Comparison of ENCODE assay signal across 28 cellular contexts in the genomic region with DNA sequence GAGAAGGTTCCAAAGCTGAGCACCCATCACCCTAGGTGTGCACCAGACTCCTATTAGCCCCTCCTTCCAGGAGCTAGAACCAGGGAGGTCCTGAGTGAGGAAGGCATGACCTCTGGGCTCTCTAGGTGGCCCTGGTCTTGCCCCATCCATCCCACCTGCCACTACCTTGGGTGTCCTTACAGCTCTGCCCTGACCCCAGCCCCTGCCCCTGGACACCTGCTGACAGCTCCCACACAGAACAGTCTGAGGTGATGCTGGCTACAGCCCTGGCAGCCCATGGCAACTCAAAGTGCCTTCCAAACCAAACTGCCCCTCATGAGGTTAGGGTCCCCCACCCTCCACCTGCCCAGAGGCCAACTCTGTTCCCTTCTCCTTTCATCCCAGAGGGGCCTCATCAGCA. TPM values are rescaled to one million over a fixed set of nuclear protein-coding genes. Genes with fewer than 3 reads are reported as not detected.
"Had no signal": no experiment of that assay in that cellular context is flagged by ENCODE, and none has a peak within 500 bp of the region (broad histone marks: within the 10 kb centered on the region; RNA-seq: fewer than 3 reads in every experiment).

No MANE protein-coding gene starts in this region.

- H3K27ac Mint-ChIP-seq: activated naive CD4-positive, alpha-beta T cell treated with anti-CD3 and anti-CD28 coated beads for 36 hours; activated naive CD8-positive, alpha-beta T cell treated with anti-CD3 and anti-CD28 coated beads, Interleukin-2, amount 10 ng/mL, durations not matched to agents 7 days and 5 days; immature natural killer cell; natural killer cell treated with Interleukin-12 subunit alpha and Interleukin-12 subunit beta and Interleukin-15 and Interleukin-18, amount 100 ng/mL, for 72 hours; progenitor cell of endocrine pancreas had no signal

- H3K9me3 Mint-ChIP-seq: activated naive CD4-positive, alpha-beta T cell treated with anti-CD3 and anti-CD28 coated beads for 36 hours; activated naive CD8-positive, alpha-beta T cell treated with anti-CD3 and anti-CD28 coated beads, Interleukin-2, amount 10 ng/mL, durations not matched to agents 7 days and 5 days; activated T-cell treated with anti-CD3 and anti-CD28 coated beads, Interleukin-2, amount 50 U/mL, for 4 hours; immature natural killer cell; natural killer cell treated with Interleukin-12 subunit alpha and Interleukin-12 subunit beta and Interleukin-15 and Interleukin-18, amount 100 ng/mL, for 72 hours had no signal

- H3K4me1 ChIP-seq: right lobe of liver had no signal

- H3K9me3 ChIP-seq: heart left ventricle, right lobe of liver, stomach, tibial artery, upper lobe of right lung had no signal

- H3K27me3 Mint-ChIP-seq: activated naive CD8-positive, alpha-beta T cell treated with anti-CD3 and anti-CD28 coated beads, Interleukin-2, amount 10 ng/mL, durations not matched to agents 7 days and 5 days; natural killer cell treated with Interleukin-12 subunit alpha and Interleukin-12 subunit beta and Interleukin-15 and Interleukin-18, amount 100 ng/mL, for 72 hours had no signal

- DNase-seq: activated CD4-positive, alpha-beta T cell treated with anti-CD3 and anti-CD28 coated beads for 48 hours; activated CD4-positive, alpha-beta T cell treated with anti-CD3 and anti-CD28 coated beads, Interleukin-2, amount 50 U/mL, for 48 hours; activated CD8-positive, alpha-beta memory T cell treated with anti-CD3 and anti-CD28 coated beads, Interleukin-2, amount 50 U/mL, for 48 hours; activated effector memory CD4-positive, alpha-beta T cell treated with Interleukin-2 at 50 U/mL for 16 hours; activated naive CD4-positive, alpha-beta T cell treated with anti-CD3 and anti-CD28 coated beads for 36 hours; activated naive CD8-positive, alpha-beta T cell treated with anti-CD3 and anti-CD28 coated beads, Interleukin-2, amount 10 ng/mL, durations not matched to agents 7 days and 5 days; activated T-cell treated with anti-CD3 and anti-CD28 coated beads, Interleukin-2, amount 50 U/mL, for 4 hours; brain microvascular endothelial cell; caudate nucleus; foreskin fibroblast; hypothalamus; immature natural killer cell; left colon; mesenchymal stem cell; stimulated activated CD4-positive, alpha-beta T cell treated with anti-CD3 and anti-CD28 coated beads, Interleukin-2, amount 100 ng/mL, for 48 hours; stomach; T-helper 9 cell; upper lobe of right lung had no signal

- H3K36me3 Mint-ChIP-seq: natural killer cell treated with Interleukin-12 subunit alpha and Interleukin-12 subunit beta and Interleukin-15 and Interleukin-18, amount 100 ng/mL, for 72 hours had no signal

- H3K27ac ChIP-seq: brain microvascular endothelial cell, right lobe of liver, VCaP had no signal

- H3K36me3 ChIP-seq: brain microvascular endothelial cell had no signal

- ATAC-seq: activated T-cell treated with anti-CD3 and anti-CD28 coated beads, Interleukin-2, amount 50 U/mL, for 4 hours; esophagus mucosa; left colon; natural killer cell treated with Interleukin-12 subunit alpha and Interleukin-12 subunit beta and Interleukin-15 and Interleukin-18, amount 100 ng/mL, for 72 hours; upper lobe of right lung had no signal

- H3K4me3 ChIP-seq: heart left ventricle, right lobe of liver, stomach, tibial artery, upper lobe of right lung had no signal

- H3K27me3 ChIP-seq: brain microvascular endothelial cell, heart left ventricle, right lobe of liver, stomach, tibial artery, upper lobe of right lung had no signal

- H3K4me3 Mint-ChIP-seq: activated naive CD4-positive, alpha-beta T cell treated with anti-CD3 and anti-CD28 coated beads for 36 hours; activated naive CD8-positive, alpha-beta T cell treated with anti-CD3 and anti-CD28 coated beads, Interleukin-2, amount 10 ng/mL, durations not matched to agents 7 days and 5 days; activated T-cell treated with anti-CD3 and anti-CD28 coated beads, Interleukin-2, amount 50 U/mL, for 4 hours; immature natural killer cell; natural killer cell treated with Interleukin-12 subunit alpha and Interleukin-12 subunit beta and Interleukin-15 and Interleukin-18, amount 100 ng/mL, for 72 hours had no signal

RNA-seq across cellular contexts. Expression of gene GOLGA6A, which starts 37.2 kb away (rescaled TPM):
- total RNA-seq: activated CD8-positive, alpha-beta memory T cell treated with anti-CD3 and anti-CD28 coated beads for 36 hours; activated T-cell treated with anti-CD3 and anti-CD28 coated beads, Interleukin-2, amount 50 U/mL, for 4 hours; heart left ventricle; left colon; myocyte; natural killer cell treated with Interleukin-12 subunit alpha and Interleukin-12 subunit beta and Interleukin-15 and Interleukin-18, amount 100 ng/mL, for 72 hours; osteocyte; upper lobe of right lung had no signal
